8 cellular contexts compared by ENCODE assay signal in the genomic region with DNA sequence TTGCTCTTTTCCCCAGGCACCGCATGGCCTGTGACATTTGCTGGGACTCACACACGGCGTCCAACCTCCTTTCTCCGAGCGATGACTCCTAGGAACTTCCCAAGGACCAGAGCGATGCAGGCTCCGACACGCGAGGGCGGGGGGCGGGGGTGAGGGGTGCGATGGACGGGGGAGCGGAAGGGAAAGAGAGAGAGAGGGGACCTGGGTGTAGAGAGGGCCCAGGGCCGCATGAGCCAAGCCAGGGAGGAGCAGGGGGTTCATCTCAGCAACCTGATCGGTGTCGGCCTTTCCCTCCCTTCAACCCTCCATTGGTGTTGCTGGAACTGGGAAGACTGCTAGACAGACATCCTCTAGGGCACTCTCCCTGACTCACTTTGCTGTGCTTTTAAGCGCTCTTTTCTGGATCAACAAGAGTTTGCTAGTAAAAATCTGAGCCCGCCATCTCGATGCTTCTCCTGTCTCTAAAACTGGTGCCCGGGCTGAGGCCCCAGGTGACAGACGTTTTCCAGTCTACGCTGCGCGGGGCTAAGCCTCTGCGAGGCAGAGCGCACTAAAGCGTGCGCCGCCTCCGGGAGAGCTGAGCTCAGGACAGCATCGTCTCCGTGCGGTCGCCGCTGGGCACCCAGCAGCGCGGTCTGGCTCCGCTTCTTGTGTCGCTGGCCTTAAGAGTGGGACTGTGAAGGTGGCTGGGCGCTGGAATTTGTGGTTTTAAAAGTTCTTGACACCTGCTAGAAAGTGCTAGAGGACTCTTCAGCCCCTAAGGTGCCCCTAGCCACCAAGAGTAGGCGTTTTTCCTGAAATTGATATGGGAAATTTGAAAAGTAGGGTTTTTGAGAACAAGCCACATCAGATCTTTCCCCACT. TPM values are rescaled to one million over a fixed set of nuclear protein-coding genes. Genes with fewer than 3 reads are reported as not detected.
A peak's percentile ranks its signal among the peaks of the same experiment; 100 is the strongest.
DNase-seq lines count a peak whose midpoint lies in the region; TF ChIP-seq lines count a peak whose summit lies in the region.

No MANE protein-coding gene starts in this region.

- DNase-seq in DMS53 treated with DMSO at 0.1 percent for 48 hours (lab: John Stamatoyannopoulos, UW; ENCODE audit: unreplicated experiment) (peak; percentile 43), NCI-H524 treated with DMSO at 0.1 percent for 48 hours (lab: John Stamatoyannopoulos, UW) (peak; percentile 18), endodermal cell (peak; percentile 89), putamen (ENCODE audit: low spot score) (no peak), epidermal melanocyte (ENCODE audit: insufficient read length, low spot score) (no peak), germinal center (ENCODE audit: low spot score) (no peak), NCI-H2107 (lab: John Stamatoyannopoulos, UW) (no peak)

- peaks cover 6% of the 10 kb centered on the region for H3K4me1 Mint-ChIP-seq in endodermal cell

- H2AFZ ChIP-seq in neuron (ENCODE audit: low read depth, low read length): peak overlapping the region; percentile 23

- no peak overlapping the region for H3K9ac ChIP-seq in endodermal cell (ENCODE audit: extremely low read depth, low read length, poor library complexity, severe bottlenecking)

- H3K4me3 ChIP-seq in endodermal cell (ENCODE audit: low read length) (peak overlapping the region; percentile 53), neuron (ENCODE audit: low read length) (peak overlapping the region; percentile 28)

- H3K27me3 ChIP-seq in endodermal cell (ENCODE audit: control insufficient read depth, insufficient read depth, low read length, poor library complexity, severe bottlenecking) (peaks cover 93% of the 10 kb centered on the region), neuron (ENCODE audit: insufficient read depth, low read length) (peaks cover 76% of the 10 kb centered on the region)

- H3K27ac Mint-ChIP-seq in endodermal cell: no peak overlapping the region

- peak overlapping the region; percentile 53 for H3K4me3 Mint-ChIP-seq in endodermal cell

- H3K36me3 Mint-ChIP-seq in endodermal cell (ENCODE audit: low read depth): no peaks in the 10 kb centered on the region

- 9 to 12% methylated on average over 11 to 42 of the region's 42 CpGs for WGBS in endodermal cell (ENCODE audit: insufficient coverage in 1 of 2, insufficient read length in 1 of 2), 2 experiments

- H3K9me3 Mint-ChIP-seq in endodermal cell: no peaks in the 10 kb centered on the region

- peak; percentile 35 for TF ChIP-seq CTCF in endodermal cell (conservative IDR thresholded peaks at IDR 0.05)

- H3K4me1 ChIP-seq in endodermal cell (ENCODE audit: control insufficient read depth, insufficient read depth, low read length): peaks cover 6% of the 10 kb centered on the region
- H3K4me1 ChIP-seq in neuron (ENCODE audit: insufficient read depth, low read length): peaks cover 17% of the 10 kb centered on the region

- H3K27me3 Mint-ChIP-seq in endodermal cell (ENCODE audit: insufficient read depth): peaks cover 87% of the 10 kb centered on the region

- no peak overlapping the region for H3K27ac ChIP-seq in endodermal cell (ENCODE audit: low read depth, low read length)

- H3K9me3 ChIP-seq in endodermal cell (ENCODE audit: control insufficient read depth, low read length) (no peaks in the 10 kb centered on the region), neuron (ENCODE audit: low read length) (no peaks in the 10 kb centered on the region)

- no peaks in the 10 kb centered on the region for H3K36me3 ChIP-seq in endodermal cell (ENCODE audit: control insufficient read depth, insufficient read depth, low read length)
- no peaks in the 10 kb centered on the region for H3K36me3 ChIP-seq in neuron (ENCODE audit: insufficient read depth, low read length)

RNA-seq across cellular contexts. Expression of a gene that starts 1.0 kb away (rescaled TPM):
- total RNA-seq in endodermal cell: under 1 TPM; 0.51 to 0.53 TPM
- polyA plus RNA-seq in endodermal cell (2013, experiment 1 of 2): 0.21 TPM
- polyA plus RNA-seq in endodermal cell (2013, experiment 2 of 2): not detected

RNA-seq across cellular contexts. Expression of a gene that starts 21.6 kb away (rescaled TPM):
- total RNA-seq in endodermal cell: 10 to 100 TPM; 28.5 to 32.0 TPM
- 19.9 TPM for polyA plus RNA-seq in endodermal cell (2013, experiment 1 of 2)
- polyA plus RNA-seq in endodermal cell (2013, experiment 2 of 2): 18.6 TPM

Comparison
In these comparisons a context has a peak if more than half of its experiments do, and no peak if none do; other contexts are left out.
1. DNase-seq: peak in DMS53 treated with DMSO at 0.1 percent for 48 hours (single experiment), NCI-H524 treated with DMSO at 0.1 percent for 48 hours (single experiment) and endodermal cell (single experiment); none in putamen (single experiment), epidermal melanocyte (single experiment), germinal center (single experiment) and NCI-H2107 (single experiment).